Comparison of ENCODE assay signal across 1 cellular context in the genomic region with DNA sequence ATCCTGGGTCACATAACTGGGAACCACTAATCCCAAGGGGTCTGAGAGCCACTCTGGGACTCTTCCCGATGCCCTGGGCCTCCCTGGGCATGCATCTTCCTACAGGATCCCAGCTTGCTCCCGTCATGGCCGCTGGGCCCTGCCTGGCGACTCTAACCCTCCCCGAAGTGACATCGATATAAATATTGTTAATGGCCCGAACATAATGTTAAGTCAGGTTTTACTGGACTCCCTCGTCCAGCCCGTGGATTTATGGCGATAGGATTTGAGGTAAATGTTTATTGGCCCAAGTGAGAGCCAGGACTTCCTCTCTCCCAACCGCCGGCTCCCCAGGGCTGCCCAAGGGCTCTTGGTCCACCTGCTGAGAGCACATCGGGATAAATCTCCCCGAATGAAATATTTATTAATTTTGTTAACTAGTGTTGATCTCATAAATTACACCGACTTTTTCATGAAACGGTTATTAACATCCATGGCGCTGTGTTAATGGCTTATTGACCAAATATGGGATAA.
TF ChIP-seq lines count a peak whose summit lies in the region.

No MANE protein-coding gene starts in this region.

TF ChIP-seq in IMR-90, 13 proteins besides CTCF, POLR2A, EP300 and RAD21 (continued from another document):
- no peak for TF ChIP-seq CEBPB (IDR thresholded peaks at IDR 0.05; ENCODE audit: low read depth, low read length)
- no peak for TF ChIP-seq BHLHE40 (IDR thresholded peaks at IDR 0.05; ENCODE audit: low read depth, low read length)
- TF ChIP-seq FOS (IDR thresholded peaks at IDR 0.05; ENCODE audit: low read depth, low read length) = no peak
- no peak for TF ChIP-seq RCOR1 (IDR thresholded peaks at IDR 0.05; ENCODE audit: insufficient replicate concordance, low read length)
- no peak for TF ChIP-seq ELK1 (IDR thresholded peaks at IDR 0.05; ENCODE audit: borderline replicate concordance, low read depth, low read length)
- no peak for TF ChIP-seq NFE2L2 (IDR thresholded peaks at IDR 0.05; ENCODE audit: low read depth, low read length)
- no peak for TF ChIP-seq USF2 (IDR thresholded peaks at IDR 0.05; ENCODE audit: low read depth, low read length)
- TF ChIP-seq MAFK (IDR thresholded peaks at IDR 0.05; ENCODE audit: low read depth, low read length) = no peak
- TF ChIP-seq MXI1 (IDR thresholded peaks at IDR 0.05; ENCODE audit: borderline replicate concordance, low read depth, low read length) = no peak
- TF ChIP-seq SMC3 (IDR thresholded peaks at IDR 0.05; ENCODE audit: low read depth, low read length) = no peak
- no peak for TF ChIP-seq MAZ (IDR thresholded peaks at IDR 0.05; ENCODE audit: borderline replicate concordance, low read depth, low read length)
